8 cellular contexts compared by ENCODE assay signal in the genomic region with DNA sequence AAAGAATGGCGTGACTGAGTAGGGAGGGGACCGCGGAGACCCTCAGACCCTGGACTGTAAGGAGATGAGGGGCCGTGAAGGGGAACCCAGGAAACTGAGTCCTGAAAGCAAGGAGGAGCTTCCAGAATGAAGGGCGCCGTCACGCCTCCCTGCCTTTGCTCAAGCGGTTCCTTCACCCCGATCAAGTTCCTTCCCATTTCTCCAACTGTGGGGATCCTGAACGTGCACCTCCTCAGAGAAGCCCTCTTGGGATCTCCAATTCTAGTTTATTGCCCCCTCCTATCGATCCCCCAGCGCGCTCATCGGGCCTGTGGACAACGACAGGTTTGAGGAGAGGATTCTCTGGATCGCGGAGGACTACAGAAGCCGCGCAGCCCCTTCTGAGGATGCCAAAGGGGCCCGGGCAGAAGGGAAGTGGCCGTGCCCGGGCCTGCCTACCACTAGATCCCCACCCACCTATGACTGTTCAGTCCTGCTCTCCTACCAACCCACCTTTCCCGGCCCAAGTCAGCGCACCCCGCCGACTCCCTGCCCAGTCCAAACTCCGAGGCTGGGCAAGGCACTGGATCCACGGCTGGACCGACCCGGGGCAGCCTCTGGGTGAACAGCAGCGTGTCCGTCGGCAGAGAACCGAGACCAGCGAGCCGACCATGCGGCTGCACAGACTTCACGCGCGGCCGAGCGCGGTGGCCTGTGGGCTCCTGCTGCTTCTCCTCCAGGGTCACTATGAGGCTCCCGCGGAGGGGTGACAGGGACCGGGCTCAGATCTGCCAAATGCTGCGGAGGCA. TPM values are rescaled to one million over a fixed set of nuclear protein-coding genes. Genes with fewer than 3 reads are reported as not detected.
DNase-seq lines count a peak whose midpoint lies in the region; ATAC-seq, FAIRE-seq and TF ChIP-seq lines count a peak whose summit lies in the region.

No MANE protein-coding gene starts in this region.

- peaks cover 20% of the 10 kb centered on the region for H3K4me1 Mint-ChIP-seq in activated naive CD8-positive, alpha-beta T cell treated with anti-CD3 and anti-CD28 coated beads for 36 hours

- H3K79me2 ChIP-seq in keratinocyte (ENCODE audit: control insufficient read depth, insufficient read depth, low read length), result no peaks in the 10 kb centered on the region

- peak overlapping the region; percentile 68 for H3K9ac ChIP-seq in keratinocyte (ENCODE audit: control insufficient read depth, extremely low read depth, insufficient read depth, low read length)

- no peaks in the 10 kb centered on the region for H4K20me1 ChIP-seq in keratinocyte (ENCODE audit: control insufficient read depth, extremely low read depth, insufficient read depth, low read length)

- no peaks in the 10 kb centered on the region for H3K36me3 Mint-ChIP-seq in activated naive CD8-positive, alpha-beta T cell treated with anti-CD3 and anti-CD28 coated beads for 36 hours

- ATAC-seq in thoracic aorta (ENCODE audit: insufficient number of reproducible peaks, low FRiP score, low read depth), result no peak
- ATAC-seq in GM18868 (IDR thresholded peaks at IDR 0.05; ENCODE audit: unreplicated experiment), result no peak
- ATAC-seq in GM19463 (IDR thresholded peaks at IDR 0.05; ENCODE audit: unreplicated experiment), result no peak

- peaks cover 3 to 4% of the 10 kb centered on the region in 2 experiments for H3K36me3 ChIP-seq in keratinocyte (ENCODE audit: control insufficient read depth in 2 of 2, extremely low read depth in 1 of 2, insufficient read depth in 2 of 2, low read length in 2 of 2)
- H3K36me3 ChIP-seq in thoracic aorta, result peaks cover 5% of the 10 kb centered on the region

- peak overlapping the region; percentile 43 to 76 (median 69) for H3K4me3 ChIP-seq in keratinocyte (ENCODE audit: control insufficient read depth in 2 of 3, extremely low read depth in 1 of 3, insufficient read depth in 2 of 3, low read depth in 1 of 3, low read length in 3 of 3)
- H3K4me3 ChIP-seq in thoracic aorta, result peak overlapping the region; percentile 74

- no peaks in the 10 kb centered on the region for H3K9me1 ChIP-seq in keratinocyte (ENCODE audit: control insufficient read depth, extremely low read depth, insufficient read depth, low read length)

- H3K4me1 ChIP-seq in keratinocyte (ENCODE audit: control insufficient read depth, extremely low read depth, insufficient read depth, low read length) (peaks cover 14% of the 10 kb centered on the region), thoracic aorta (ENCODE audit: control insufficient read depth in 1 of 2, low read depth in 2 of 2) (peaks cover 8 to 19% of the 10 kb centered on the region in 2 donors)

- H3K9me3 Mint-ChIP-seq in activated naive CD8-positive, alpha-beta T cell treated with anti-CD3 and anti-CD28 coated beads for 36 hours, result no peaks in the 10 kb centered on the region

- peak overlapping the region; percentile 84 for H2AFZ ChIP-seq in keratinocyte (ENCODE audit: control insufficient read depth, low read length)

- DNase-seq in NCI-H748 (lab: John Stamatoyannopoulos, UW; ENCODE audit: unreplicated experiment), result peak; percentile 31
- DNase-seq in NCI-H748 treated with DMSO at 0.1 percent for 48 hours (lab: John Stamatoyannopoulos, UW), result no peak
- no peak for DNase-seq in activated naive CD8-positive, alpha-beta T cell treated with anti-CD3 and anti-CD28 coated beads for 36 hours
- no peak for DNase-seq in keratinocyte (ENCODE audit: low read depth, low spot score)
- DNase-seq in thoracic aorta (ENCODE audit: low spot score), result no peak
- no peak for DNase-seq in NCI-H345 treated with DMSO at 0.1 percent for 48 hours (lab: John Stamatoyannopoulos, UW; ENCODE audit: unreplicated experiment)

- peak; percentile 53 for FAIRE-seq in keratinocyte (lab: Jason Lieb, UNC)

- H3K27ac Mint-ChIP-seq in activated naive CD8-positive, alpha-beta T cell treated with anti-CD3 and anti-CD28 coated beads for 36 hours, result no peak overlapping the region

- H3K27me3 ChIP-seq in keratinocyte (ENCODE audit: control insufficient read depth, extremely low read depth, insufficient read depth, low read length) (no peaks in the 10 kb centered on the region), thoracic aorta (replicated peaks; ENCODE audit: insufficient read depth) (no peaks in the 10 kb centered on the region)

- H3K9me3 ChIP-seq in keratinocyte (ENCODE audit: control insufficient read depth, low read depth, low read length) (no peaks in the 10 kb centered on the region), thoracic aorta (no peaks in the 10 kb centered on the region)

- TF ChIP-seq CTCF in keratinocyte (optimal IDR thresholded peaks at IDR 0.05 in 1 of 3, IDR thresholded peaks at IDR 0.05 in 1 of 3, conservative IDR thresholded peaks at IDR 0.05 in 1 of 3; ENCODE audit: extremely low read depth in 1 of 3, insufficient read depth in 2 of 3, low read length in 3 of 3) (no peak), thoracic aorta (IDR thresholded peaks at IDR 0.05) (no peak)

- dilution Hi-C loops in keratinocyte (cut with MboI; ENCODE audit: extremely low pct_ligation_motif_present, low sequenced_read_pairs), result no loop called here

- H3K27me3 Mint-ChIP-seq in activated naive CD8-positive, alpha-beta T cell treated with anti-CD3 and anti-CD28 coated beads for 36 hours, result peaks cover 40% of the 10 kb centered on the region

- H3K4me3 Mint-ChIP-seq in activated naive CD8-positive, alpha-beta T cell treated with anti-CD3 and anti-CD28 coated beads for 36 hours, result peak overlapping the region; percentile 83

- H3K4me2 ChIP-seq in keratinocyte (ENCODE audit: control insufficient read depth, extremely low read depth, insufficient read depth, low read depth, low read length), result peak overlapping the region; percentile 95

- peak overlapping the region; percentile 40 for H3K27ac ChIP-seq in keratinocyte (ENCODE audit: control insufficient read depth, insufficient read depth, low read length)
- H3K27ac ChIP-seq in thoracic aorta, result no peak overlapping the region

RNA-seq across cellular contexts. Expression of gene CES3, which starts 12.8 kb away (rescaled TPM):
- total RNA-seq in activated naive CD8-positive, alpha-beta T cell treated with anti-CD3 and anti-CD28 coated beads for 36 hours, result under 1 TPM; 0.43 to 0.80 TPM
- 0.63 to 2.7 TPM (median 1.5 TPM) in 3 replicates for polyA plus RNA-seq in keratinocyte
- polyA plus RNA-seq in keratinocyte (2011; ENCODE audit: low read depth), result 1.8 TPM
- polyA plus RNA-seq in keratinocyte (2011; cell fraction: cytosol; rRNA removed), result 0.28 and 0.45 TPM in 2 replicates
- 7.4 and 8.5 TPM in 2 replicates for polyA plus RNA-seq in keratinocyte (2011; cell fraction: nucleus; rRNA removed)
- polyA plus RNA-seq in keratinocyte (2012; ENCODE audit: low replicate concordance), result 0.57 and 2.9 TPM in 2 replicates
- polyA minus RNA-seq in keratinocyte, result 0.32 to 2.0 TPM (median 1.6 TPM) in 3 replicates
- not detected for polyA minus RNA-seq in keratinocyte (2011; cell fraction: cytosol; rRNA and poly(A)+ RNA removed)
- polyA minus RNA-seq in keratinocyte (2011; cell fraction: nucleus; rRNA and poly(A)+ RNA removed), result 2.8 and 3.7 TPM in 2 replicates
- total RNA-seq in thoracic aorta, result 1 to 10 TPM in 1 of 2 donors, under 1 TPM in 1; 0.63 to 1.1 TPM

RNA-seq across cellular contexts. Expression of gene CES2, which starts 12.9 kb away (rescaled TPM):
- total RNA-seq in activated naive CD8-positive, alpha-beta T cell treated with anti-CD3 and anti-CD28 coated beads for 36 hours, result 10 to 100 TPM; 23.3 to 24.9 TPM
- 37.5 to 93.4 TPM (median 41.6 TPM) in 3 replicates for polyA plus RNA-seq in keratinocyte
- 52.3 TPM for polyA plus RNA-seq in keratinocyte (2011; ENCODE audit: low read depth)
- polyA plus RNA-seq in keratinocyte (2011; cell fraction: cytosol; rRNA removed), result 25.3 and 38.7 TPM in 2 replicates
- 87.7 and 87.8 TPM in 2 replicates for polyA plus RNA-seq in keratinocyte (2011; cell fraction: nucleus; rRNA removed)
- polyA plus RNA-seq in keratinocyte (2012; ENCODE audit: low replicate concordance), result 35.9 and 108 TPM in 2 replicates
- 40.6 to 65.9 TPM (median 45.8 TPM) in 3 replicates for polyA minus RNA-seq in keratinocyte
- polyA minus RNA-seq in keratinocyte (2011; cell fraction: cytosol; rRNA and poly(A)+ RNA removed), result 83.6 TPM
- 65.7 and 100 TPM in 2 replicates for polyA minus RNA-seq in keratinocyte (2011; cell fraction: nucleus; rRNA and poly(A)+ RNA removed)
- 10 to 100 TPM; 29.8 to 92.7 TPM for total RNA-seq in thoracic aorta

RNA-seq across cellular contexts. Expression of gene CIAO2B, which starts 14.0 kb away (rescaled TPM):
- 100 to 1,000 TPM; 152 to 153 TPM for total RNA-seq in activated naive CD8-positive, alpha-beta T cell treated with anti-CD3 and anti-CD28 coated beads for 36 hours
- polyA plus RNA-seq in keratinocyte, result 99.6 to 149 TPM (median 105 TPM) in 3 replicates
- 42.6 TPM for polyA plus RNA-seq in keratinocyte (2011; ENCODE audit: low read depth)
- 79.5 and 85.2 TPM in 2 replicates for polyA plus RNA-seq in keratinocyte (2011; cell fraction: cytosol; rRNA removed)
- polyA plus RNA-seq in keratinocyte (2011; cell fraction: nucleus; rRNA removed), result 47.0 and 59.8 TPM in 2 replicates
- polyA plus RNA-seq in keratinocyte (2012; ENCODE audit: low replicate concordance), result 126 and 200 TPM in 2 replicates
- polyA minus RNA-seq in keratinocyte, result 117 to 140 TPM (median 117 TPM) in 3 replicates
- 115 TPM for polyA minus RNA-seq in keratinocyte (2011; cell fraction: cytosol; rRNA and poly(A)+ RNA removed)
- 10.9 and 17.1 TPM in 2 replicates for polyA minus RNA-seq in keratinocyte (2011; cell fraction: nucleus; rRNA and poly(A)+ RNA removed)
- 100 to 1,000 TPM in 1 of 2 donors, 10 to 100 TPM in 1; 23.2 to 102 TPM for total RNA-seq in thoracic aorta

RNA-seq across cellular contexts. Expression of gene RRAD, which starts 22.9 kb away (rescaled TPM):
- total RNA-seq in activated naive CD8-positive, alpha-beta T cell treated with anti-CD3 and anti-CD28 coated beads for 36 hours, result under 1 TPM; 0.20 to 0.33 TPM
- 0.67 to 12.8 TPM (median 2.7 TPM) in 3 replicates for polyA plus RNA-seq in keratinocyte
- polyA plus RNA-seq in keratinocyte (2011; ENCODE audit: low read depth), result 68.6 TPM
- 1.8 and 2.3 TPM in 2 replicates for polyA plus RNA-seq in keratinocyte (2011; cell fraction: cytosol; rRNA removed)
- polyA plus RNA-seq in keratinocyte (2011; cell fraction: nucleus; rRNA removed), result 3.3 and 5.0 TPM in 2 replicates
- 1.3 and 29.5 TPM in 2 replicates for polyA plus RNA-seq in keratinocyte (2012; ENCODE audit: low replicate concordance)
- 0.33 to 4.6 TPM (median 1.2 TPM) in 3 replicates for polyA minus RNA-seq in keratinocyte
- 3.8 TPM for polyA minus RNA-seq in keratinocyte (2011; cell fraction: cytosol; rRNA and poly(A)+ RNA removed)
- 3.2 and 5.4 TPM in 2 replicates for polyA minus RNA-seq in keratinocyte (2011; cell fraction: nucleus; rRNA and poly(A)+ RNA removed)
- 10 to 100 TPM; 43.2 to 88.3 TPM for total RNA-seq in thoracic aorta

RNA-seq across cellular contexts. Expression of gene CDH16, which starts 29.5 kb away (rescaled TPM):
- total RNA-seq in activated naive CD8-positive, alpha-beta T cell treated with anti-CD3 and anti-CD28 coated beads for 36 hours, result not detected
- 0.16 to 2.1 TPM (median 0.45 TPM) in 3 replicates for polyA plus RNA-seq in keratinocyte
- polyA plus RNA-seq in keratinocyte (2011; ENCODE audit: low read depth), result 0.44 TPM
- 0.50 and 0.60 TPM in 2 replicates for polyA plus RNA-seq in keratinocyte (2011; cell fraction: cytosol; rRNA removed)
- polyA plus RNA-seq in keratinocyte (2011; cell fraction: nucleus; rRNA removed), result 0.33 and 0.49 TPM in 2 replicates
- polyA plus RNA-seq in keratinocyte (2012; ENCODE audit: low replicate concordance), result 0.39 and 3.9 TPM in 2 replicates
- polyA minus RNA-seq in keratinocyte, result 0.33 to 1.6 TPM (median 0.35 TPM) in 3 replicates
- 1.2 TPM for polyA minus RNA-seq in keratinocyte (2011; cell fraction: cytosol; rRNA and poly(A)+ RNA removed)
- polyA minus RNA-seq in keratinocyte (2011; cell fraction: nucleus; rRNA and poly(A)+ RNA removed), result 0.32 TPM in 1 of 2 replicates, not detected in the other
- total RNA-seq in thoracic aorta, result not detected
